In genomic region chr1:182069028-182069466, GRCh38 we compare ENCODE assay signal across 8 cellular contexts. TPM values are rescaled to one million over a fixed set of nuclear protein-coding genes. Genes with fewer than 3 reads are reported as not detected.
DNase-seq lines count a peak whose midpoint lies in the region; ATAC-seq and TF ChIP-seq lines count a peak whose summit lies in the region.
"Had no signal": no experiment of that assay in that cellular context is flagged by ENCODE, and none has a peak within 500 bp of the region (broad histone marks: within the 10 kb centered on the region; RNA-seq: fewer than 3 reads in every experiment).

No MANE protein-coding gene starts in this region.

- DNase-seq in GM10248 (ENCODE audit: extremely low spot score) (peak; percentile 67), NCI-H774 (lab: John Stamatoyannopoulos, UW) (peak; percentile 64), amygdala (lab: John Stamatoyannopoulos, UW) (peak in 29 of 56 donors; percentile 6 to 53 (median 28)), hippocampal formation (lab: John Stamatoyannopoulos, UW) (peak; percentile 9 to 36), spleen (no peak), cerebellar nuclear complex (lab: John Stamatoyannopoulos, UW) (no peak)
- DNase-seq: activated B cell treated with CpG ODN at 0.5 μM for 24 hours had no signal

- peaks cover 0 to 39% (median 0%) of the 10 kb centered on the region in 7 donors for H3K27me3 ChIP-seq in spleen (replicated peaks in 1 of 7)

- CTCF ChIA-PET in GM10248 (lab: Yijun Ruan, JAX) = interaction anchor here (0.6 to 5.8 kb wide), 17 partner anchors 8 to 591 kb away, joined by 3 to 90 read pairs (median 4); partner anchors contain the start of genes CACNA1E and ZNF648

- peaks cover 0 to 1% (median 0%) of the 10 kb centered on the region in 8 donors for H3K9me3 ChIP-seq in spleen

- TF ChIP-seq CTCF in GM10248 (IDR thresholded peaks at IDR 0.05; ENCODE audit: control extremely low read depth, extremely low read depth, low read depth, missing control alignments) (peak; percentile 87), spleen (IDR thresholded peaks at IDR 0.05 in 8 of 11, conservative IDR thresholded peaks at IDR 0.05 in 3 of 11) (peak in 9 of 11 experiments; percentile 9 to 72 (median 47))

- no peak for TF ChIP-seq POLR2A in spleen (IDR thresholded peaks at IDR 0.05)

- 9 to 30% (median 15%) methylated on average over 9 to 12 of the region's 12 CpGs for WGBS in spleen, 5 donors

- peaks cover 0 to 4% (median 0%) of the 10 kb centered on the region in 6 donors for H3K4me1 ChIP-seq in spleen

- H3K36me3 ChIP-seq in spleen = no peaks in the 10 kb centered on the region

- POLR2A ChIA-PET in GM10248 (lab: Yijun Ruan, JAX) = no interaction called here

- H3K27ac ChIP-seq in spleen = no peak overlapping the region

- H3K4me3 ChIP-seq in spleen = no peak overlapping the region

- intact Hi-C loops in spleen (cut with DNase I; ENCODE audit: low total_unique reads) = no loop called here

- ATAC-seq in HG03521 (IDR thresholded peaks at IDR 0.05; ENCODE audit: unreplicated experiment) = peak; percentile 65

RNA-seq across cellular contexts. Expression of gene ZNF648, which starts 7.5 kb away (rescaled TPM):
- total RNA-seq in spleen = under 1 TPM in 1 of 7 donors, not detected in 6; 0.26 TPM
- polyA plus RNA-seq in spleen = not detected
- total RNA-seq: activated B cell treated with CpG ODN at 0.5 μM for 24 hours had no signal

Comparison
In these comparisons a context has a peak if more than half of its experiments do, and no peak if none do; other contexts are left out.
1. DNase-seq: peak in GM10248 (single experiment), NCI-H774 (single experiment), amygdala (29 of 56) and hippocampal formation (2 of 2); none in spleen (single experiment) and cerebellar nuclear complex (0 of 2).